In the genomic region with DNA sequence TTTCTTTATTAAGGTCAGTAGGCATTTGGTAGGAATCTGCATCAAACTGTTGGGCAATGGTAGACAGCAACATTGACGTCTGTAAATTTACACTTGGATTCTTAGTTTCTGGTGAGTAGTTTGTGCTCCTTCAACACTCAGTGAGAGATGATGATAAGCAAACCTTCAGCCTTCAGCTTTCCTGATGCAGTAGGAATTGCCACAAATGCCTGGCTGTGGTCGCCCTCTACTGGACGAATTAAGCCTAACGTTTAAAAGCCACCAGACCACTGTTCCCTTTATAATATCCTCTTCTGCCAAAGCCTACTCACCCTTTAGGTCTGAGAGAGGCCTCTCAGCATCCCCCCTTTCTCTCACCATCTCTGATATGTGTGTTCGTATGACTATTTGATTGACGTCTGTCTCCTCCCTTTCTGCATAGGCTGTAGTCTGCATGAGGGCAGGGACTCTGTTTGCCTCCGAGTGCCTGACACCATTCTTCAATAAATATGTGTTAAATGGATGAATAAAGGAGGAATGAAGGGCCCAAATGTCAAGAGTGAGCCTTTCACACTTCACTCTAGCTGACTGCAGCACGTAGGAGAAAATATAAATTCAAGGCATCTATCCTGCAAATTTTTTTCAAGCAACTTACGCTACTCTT, we compare ENCODE assay signal across 9 cellular contexts. TPM values are rescaled to one million over a fixed set of nuclear protein-coding genes. Genes with fewer than 3 reads are reported as not detected.
DNase-seq lines count a peak whose midpoint lies in the region; ATAC-seq and TF ChIP-seq lines count a peak whose summit lies in the region.
"Had no signal": no experiment of that assay in that cellular context is flagged by ENCODE, and none has a peak within 500 bp of the region (broad histone marks: within the 10 kb centered on the region; RNA-seq: fewer than 3 reads in every experiment).

No MANE protein-coding gene starts in this region.

- H3K27me3 ChIP-seq in gastroesophageal sphincter (peaks cover 27% of the 10 kb centered on the region), trophoblast cell (ENCODE audit: insufficient read depth, low read length) (no peaks in the 10 kb centered on the region), vagina (no peaks in the 10 kb centered on the region)

- no peak overlapping the region for H2BK120ac ChIP-seq in trophoblast cell (ENCODE audit: insufficient read depth, low read length, poor library complexity)

- H3K23ac ChIP-seq in trophoblast cell (ENCODE audit: low read length) = no peak overlapping the region

- H4K8ac ChIP-seq in trophoblast cell (ENCODE audit: low read depth, low read length) = no peak overlapping the region

- H3K9me3 ChIP-seq in gastroesophageal sphincter (no peaks in the 10 kb centered on the region), trophoblast cell (ENCODE audit: insufficient read depth, low read depth, low read length) (no peaks in the 10 kb centered on the region), vagina (no peaks in the 10 kb centered on the region)

- H3K4ac ChIP-seq in trophoblast cell (ENCODE audit: low read depth, low read length) = no peak overlapping the region

- H3K79me2 ChIP-seq in trophoblast cell (ENCODE audit: control insufficient read depth, insufficient read depth, low read length, poor library complexity) = no peaks in the 10 kb centered on the region

- no peaks in the 10 kb centered on the region for H3K79me1 ChIP-seq in trophoblast cell (ENCODE audit: low read length)

- peak; percentile 85 for TF ChIP-seq CTCF in RWPE1 (conservative IDR thresholded peaks at IDR 0.05; ENCODE audit: low read depth)
- TF ChIP-seq CTCF in gastroesophageal sphincter (IDR thresholded peaks at IDR 0.05) = peak; percentile 48 to 79 (median 62)
- TF ChIP-seq CTCF in vagina (IDR thresholded peaks at IDR 0.05) = peak; percentile 52 to 66 (median 52)

- DNase-seq in DMS79 treated with DMSO at 0.1 percent for 48 hours (lab: John Stamatoyannopoulos, UW) (peak; percentile 53), KBM-7 (peak; percentile 84), RWPE1 (ENCODE audit: low spot score) (peak; percentile 64), trophoblast cell (peak; percentile 29 to 80), vagina (ENCODE audit: extremely low spot score in 2 of 2) (no peak)
- DNase-seq in activated effector memory CD4-positive, alpha-beta T cell treated with Interleukin-2 at 50 U/mL for 16 hours = peak; percentile 11

- no peak overlapping the region for H3K4me2 ChIP-seq in trophoblast cell (ENCODE audit: low read length)

- H2BK12ac ChIP-seq in trophoblast cell (ENCODE audit: low read length) = no peak overlapping the region

- no peak for TF ChIP-seq EP300 in gastroesophageal sphincter (IDR thresholded peaks at IDR 0.05)

- POLR2A ChIA-PET in RWPE1 (lab: Yijun Ruan, JAX; ENCODE audit: low non-redundant PET) = no interaction called here

- H3K27ac ChIP-seq in RWPE1 (no peak overlapping the region), gastroesophageal sphincter (no peak overlapping the region), trophoblast cell (ENCODE audit: low read depth, low read length) (no peak overlapping the region), vagina (no peak overlapping the region)
- H3K27ac ChIP-seq: epithelial cell of prostate had no signal

- no peak overlapping the region for H2AFZ ChIP-seq in trophoblast cell (ENCODE audit: insufficient read depth, low read length, poor library complexity)

- in situ Hi-C loops in KBM-7 (cut with MboI; ENCODE audit: low pct_unique_long_range_greater_than_20kb, low sequenced_read_pairs) = loop anchor here (25.0 kb wide), 1 partner anchor 435 kb away; the partner anchor contains the start of gene METTL21A

- H3K4me3 ChIP-seq in gastroesophageal sphincter (no peak overlapping the region), trophoblast cell (ENCODE audit: low read depth, low read length) (no peak overlapping the region), vagina (no peak overlapping the region)

- no peak for TF ChIP-seq POLR2A in gastroesophageal sphincter (IDR thresholded peaks at IDR 0.05)
- no peak for TF ChIP-seq POLR2A in vagina (IDR thresholded peaks at IDR 0.05)

- H3K4me1 ChIP-seq in gastroesophageal sphincter (no peaks in the 10 kb centered on the region), trophoblast cell (ENCODE audit: control insufficient read depth in 1 of 2, insufficient read depth in 2 of 2, low read length in 2 of 2) (no peaks in the 10 kb centered on the region), vagina (no peaks in the 10 kb centered on the region)

- no peak overlapping the region for H2BK5ac ChIP-seq in trophoblast cell (ENCODE audit: low read depth, low read length, poor library complexity)

- WGBS in gastroesophageal sphincter (ENCODE audit: low coverage in 1 of 2), 2 donors = 16 to 21% methylated on average over 8 to 9 of the region's 9 CpGs
- no CpG with 5 or more reads among the region's 9 CpGs for WGBS in trophoblast cell (ENCODE audit: extremely low coverage, insufficient coverage, insufficient read length)

- no peak overlapping the region for H2AK5ac ChIP-seq in trophoblast cell (ENCODE audit: low read length)

- no peak overlapping the region for H4K91ac ChIP-seq in trophoblast cell (ENCODE audit: low read depth, low read length)

- no peak overlapping the region for H3K14ac ChIP-seq in trophoblast cell (ENCODE audit: low read length)

- H4K12ac ChIP-seq in trophoblast cell (ENCODE audit: low read depth, low read length) = no peak overlapping the region

- intact Hi-C loops in vagina (cut with DNase I) = loop anchor here (10.0 kb wide), 1 partner anchor 328 kb away; no protein-coding TSS in a partner anchor

- no peak overlapping the region for H3K18ac ChIP-seq in trophoblast cell (ENCODE audit: low read length)

- no peak overlapping the region for H3K9ac ChIP-seq in trophoblast cell (ENCODE audit: low read length)

- no peaks in the 10 kb centered on the region for H3K36me3 ChIP-seq in gastroesophageal sphincter
- no peaks in the 10 kb centered on the region for H3K36me3 ChIP-seq in trophoblast cell (ENCODE audit: control insufficient read depth in 1 of 2, insufficient read depth in 2 of 2, low read length in 2 of 2)
- H3K36me3 ChIP-seq in vagina = no peaks in the 10 kb centered on the region

- CTCF ChIA-PET in RWPE1 (lab: Yijun Ruan, JAX) = interaction anchor here (0.6 to 2.0 kb wide), 16 partner anchors 9 to 439 kb away, joined by 3 to 12 read pairs (median 4); no protein-coding TSS in a partner anchor

- ATAC-seq in GM21528 (IDR thresholded peaks at IDR 0.05; ENCODE audit: low FRiP score, unreplicated experiment) (peak; percentile 76), gastroesophageal sphincter (peak; percentile 68)

RNA-seq across cellular contexts. Expression of gene PLEKHM3, which starts 47.0 kb away (rescaled TPM):
- total RNA-seq in gastroesophageal sphincter (10 to 100 TPM; 21.4 to 35.5 (median 29.7) TPM), vagina (21.4 TPM)
- 4.2 and 4.6 TPM in 2 replicates for polyA plus RNA-seq in trophoblast cell (2013)

RNA-seq across cellular contexts. Expression of gene CRYGD, which starts 52.0 kb away (rescaled TPM):
- total RNA-seq in gastroesophageal sphincter (not detected), vagina (not detected)
- polyA plus RNA-seq in trophoblast cell (2013) = not detected in 2 replicates

RNA-seq across cellular contexts. Expression of gene CRYGC, which starts 57.3 kb away (rescaled TPM):
- total RNA-seq in gastroesophageal sphincter = not detected
- 0.17 and 0.25 TPM in 2 replicates for polyA plus RNA-seq in trophoblast cell (2013)
- total RNA-seq in vagina = not detected

Comparison
In these comparisons a context has a peak if more than half of its experiments do, and no peak if none do; other contexts are left out.
1. DNase-seq: peak in DMS79 treated with DMSO at 0.1 percent for 48 hours (single experiment), KBM-7 (single experiment), RWPE1 (single experiment), activated effector memory CD4-positive, alpha-beta T cell treated with Interleukin-2 at 50 U/mL for 16 hours (single experiment) and trophoblast cell (2 of 2); none in vagina (0 of 2).
2. Peak in every context shown above with its lines, with median percentiles within 50 percentile points of each other: CTCF ChIP-seq.